27 cellular contexts compared by ENCODE assay signal in genomic region chr9:37096628-37097027, GRCh38. TPM values are rescaled to one million over a fixed set of nuclear protein-coding genes. Genes with fewer than 3 reads are reported as not detected.
DNase-seq lines count a peak whose midpoint lies in the region; ATAC-seq, FAIRE-seq and TF ChIP-seq lines count a peak whose summit lies in the region.
"Had no signal": no experiment of that assay in that cellular context is flagged by ENCODE, and none has a peak within 500 bp of the region (broad histone marks: within the 10 kb centered on the region; RNA-seq: fewer than 3 reads in every experiment).

No MANE protein-coding gene starts in this region.

- RAD21 ChIA-PET in HCT116 (lab: Charles Lee; ENCODE audit: low non-redundant PET in 1 of 2, low total read pairs in 2 of 2, uncharacterized antibody in 2 of 2, unreplicated experiment in 2 of 2) = no interaction called here

- H2BK5ac ChIP-seq in IMR-90 (ENCODE audit: low read depth, low read length, poor library complexity, severe bottlenecking) = no peak overlapping the region

- no peak overlapping the region for H3K9ac ChIP-seq in HCT116 (ENCODE audit: low read length)
- no peak overlapping the region for H3K9ac ChIP-seq in IMR-90 (ENCODE audit: low read depth, low read length)
- H3K9ac ChIP-seq in K562 (ENCODE audit: insufficient read depth in 1 of 2, low read depth in 2 of 2, low read length in 2 of 2) = no peak overlapping the region
- H3K9ac ChIP-seq: BLaER1 had no signal

- no peak overlapping the region for H3K4me3 ChIP-seq in HCT116 (replicated peaks in 1 of 2; ENCODE audit: low read depth in 1 of 2, low read length in 2 of 2)
- H3K4me3 ChIP-seq in IMR-90 (ENCODE audit: insufficient read depth, low read depth, low read length) = no peak overlapping the region
- H3K4me3 ChIP-seq in K562 = no peak overlapping the region
- H3K4me3 ChIP-seq: BLaER1, GM12878 had no signal

- no peak overlapping the region for H2BK20ac ChIP-seq in IMR-90 (ENCODE audit: low read depth, low read length)

- no peak for DNase-seq in HCT116 (ENCODE audit: low read depth, low spot score)
- DNase-seq in IMR-90 = no peak
- no peak for DNase-seq in K562 (ENCODE audit: extremely low read depth in 1 of 4, low spot score in 3 of 4)
- no peak for DNase-seq in activated T-helper 2 cell treated with anti-CD3 and anti-CD28 coated beads, Interferon-gamma antibody, Interleukin-2, Interleukin-4, amounts not matched to agents 10 μg/mL and 5 μg/mL and 100 μg/mL, durations not matched to agents 14 hours and 24 hours and 36 hours (ENCODE audit: low spot score)
- DNase-seq in NCI-H510A (lab: John Stamatoyannopoulos, UW) = no peak
- DNase-seq: 8988T; ACHN; BE2C; C1 segment of cervical spinal cord; CD4-positive, alpha-beta memory T cell; CD4-positive, CD25-positive, alpha-beta regulatory T cell; CD8-positive, alpha-beta memory T cell; COR-L47; DMS 273 treated with DMSO at 0.1 percent for 48 hours; DMS153; DMS53; DMS79; DND-41; EL; GDM1 had no signal

- in situ Hi-C loops in IMR-90 (cut with MboI; ENCODE audit: low sequenced_read_pairs) (no loop called here), K562 (cut with MboI) (no loop called here)

- POLR2A ChIA-PET in HCT116 (lab: Charles Lee) = no interaction called here
- POLR2A ChIA-PET in IMR-90 (lab: Charles Lee; ENCODE audit: unreplicated experiment) = no interaction called here
- POLR2A ChIA-PET in K562 (lab: Yijun Ruan, JAX) = interaction anchor here (0.6 kb wide), 1 partner anchor 667 kb away, joined by 3 read pairs; no protein-coding TSS in a partner anchor

- dilution Hi-C loops in IMR-90 (cut with HindIII; ENCODE audit: low sequenced_read_pairs, unreplicated experiment) = no loop called here

- no peaks in the 10 kb centered on the region for H3K79me1 ChIP-seq in IMR-90 (ENCODE audit: low read depth in 1 of 2, low read length in 2 of 2)

- intact Hi-C loops in HCT116 (cut with micrococcal nuclease) (no loop called here), IMR-90 (cut with micrococcal nuclease) (no loop called here), K562 (cut with micrococcal nuclease) (no loop called here)
- intact Hi-C loops in activated T-helper 2 cell treated with anti-CD3 and anti-CD28 coated beads, Interferon-gamma antibody, Interleukin-2, Interleukin-4, amounts not matched to agents 10 μg/mL and 5 μg/mL and 100 μg/mL, durations not matched to agents 14 hours and 24 hours and 36 hours (cut with micrococcal nuclease) = no loop called here

- no peaks in the 10 kb centered on the region for H3K27me3 Mint-ChIP-seq in activated T-helper 2 cell treated with anti-CD3 and anti-CD28 coated beads, Interferon-gamma antibody, Interleukin-2, Interleukin-4, amounts not matched to agents 10 μg/mL and 5 μg/mL and 100 μg/mL, durations not matched to agents 14 hours and 24 hours and 36 hours (ENCODE audit: low read depth)
- H3K27me3 Mint-ChIP-seq: CD4-positive, CD25-positive, alpha-beta regulatory T cell; CD8-positive, alpha-beta memory T cell had no signal

- H3K56ac ChIP-seq in IMR-90 (ENCODE audit: extremely low read depth, insufficient read depth, low read length) = no peak overlapping the region

- H3K36me3 Mint-ChIP-seq in activated T-helper 2 cell treated with anti-CD3 and anti-CD28 coated beads, Interferon-gamma antibody, Interleukin-2, Interleukin-4, amounts not matched to agents 10 μg/mL and 5 μg/mL and 100 μg/mL, durations not matched to agents 14 hours and 24 hours and 36 hours (ENCODE audit: low read depth) = no peaks in the 10 kb centered on the region
- H3K36me3 Mint-ChIP-seq: CD14-positive monocyte; CD4-positive, CD25-positive, alpha-beta regulatory T cell had no signal

- H3K4me2 ChIP-seq in HCT116 (ENCODE audit: low read length) (no peak overlapping the region), IMR-90 (ENCODE audit: low read depth, low read length) (no peak overlapping the region), K562 (ENCODE audit: insufficient read depth, low read length) (no peak overlapping the region)
- H3K4me2 ChIP-seq: BLaER1 had no signal

- WGBS in IMR-90 (ENCODE audit: extremely low coverage in 2 of 2, insufficient read length in 1 of 2), 2 experiments = no CpG with 5 or more reads among the region's 4 CpGs
- WGBS in K562 (ENCODE audit: insufficient coverage, low coverage, missing lambda C conversion rate) = 35% methylated on average over 4 of the region's 4 CpGs

- no peak overlapping the region for H4K5ac ChIP-seq in IMR-90 (ENCODE audit: low read depth, low read length)

- H4K20me1 ChIP-seq in HCT116 (ENCODE audit: insufficient read depth) = no peaks in the 10 kb centered on the region
- H4K20me1 ChIP-seq in IMR-90 (ENCODE audit: insufficient read depth, low read length) = no peaks in the 10 kb centered on the region
- H4K20me1 ChIP-seq in K562 (replicated peaks; ENCODE audit: control insufficient read depth, insufficient read depth, low read length) = no peaks in the 10 kb centered on the region
- H4K20me1 ChIP-seq: BLaER1 had no signal

- 0 out of 2 replicates have a peak overlapping the region, but pooled peaks have one; percentile 51 for H3K23ac ChIP-seq in IMR-90 (ENCODE audit: low read depth, low read length)

- H3K18ac ChIP-seq in IMR-90 (ENCODE audit: low read depth, low read length) = no peak overlapping the region

- CTCF ChIA-PET in HCT116 (lab: Charles Lee) (no interaction called here), IMR-90 (lab: Yijun Ruan, JAX) (no interaction called here), K562 (lab: Yijun Ruan, JAX; ENCODE audit: low intra/inter-chr PET ratio) (no interaction called here)

- H3K4me3 Mint-ChIP-seq in activated T-helper 2 cell treated with anti-CD3 and anti-CD28 coated beads, Interferon-gamma antibody, Interleukin-2, Interleukin-4, amounts not matched to agents 10 μg/mL and 5 μg/mL and 100 μg/mL, durations not matched to agents 14 hours and 24 hours and 36 hours (ENCODE audit: low read depth) = no peak overlapping the region
- H3K4me3 Mint-ChIP-seq: CD14-positive monocyte; CD4-positive, alpha-beta memory T cell; CD4-positive, CD25-positive, alpha-beta regulatory T cell; CD8-positive, alpha-beta memory T cell had no signal

- H3K4ac ChIP-seq in IMR-90 (ENCODE audit: low read depth, low read length) = no peak overlapping the region

- H4K8ac ChIP-seq in IMR-90 (ENCODE audit: low read depth in 2 of 2, low read length in 2 of 2) = no peak overlapping the region

- TF ChIP-seq POLR2A in HCT116 (IDR thresholded peaks at IDR 0.05; ENCODE audit: borderline replicate concordance, extremely low read depth, insufficient read depth, insufficient read length) (no peak), IMR-90 (IDR thresholded peaks at IDR 0.05; ENCODE audit: low read depth, low read length) (no peak), K562 (conservative IDR thresholded peaks at IDR 0.05) (no peak)

- H4K91ac ChIP-seq in IMR-90 (ENCODE audit: insufficient read depth, low read depth, low read length) = no peak overlapping the region

- TF ChIP-seq CTCF in HCT116 (IDR thresholded peaks at IDR 0.05 in 2 of 3, conservative IDR thresholded peaks at IDR 0.05 in 1 of 3; ENCODE audit: borderline replicate concordance in 1 of 3, insufficient read depth in 1 of 3, low read depth in 2 of 3, low read length in 2 of 3) = no peak
- no peak for TF ChIP-seq CTCF in IMR-90 (conservative IDR thresholded peaks at IDR 0.05; ENCODE audit: low read depth, low read length)
- TF ChIP-seq CTCF in K562 (IDR thresholded peaks at IDR 0.05 in 2 of 3, conservative IDR thresholded peaks at IDR 0.05 in 1 of 3; ENCODE audit: insufficient read depth in 2 of 3, low read depth in 1 of 3, low read length in 3 of 3) = no peak

- H3K36me3 ChIP-seq in HCT116 (ENCODE audit: control insufficient read depth in 1 of 2, insufficient read depth in 2 of 2, low read length in 2 of 2) (no peaks in the 10 kb centered on the region), IMR-90 (ENCODE audit: control insufficient read depth, insufficient read depth, low read length) (no peaks in the 10 kb centered on the region), K562 (ENCODE audit: control insufficient read depth, insufficient read depth, low read length) (no peaks in the 10 kb centered on the region)
- H3K36me3 ChIP-seq: BE2C, BLaER1 had no signal

- no peak overlapping the region for H2BK120ac ChIP-seq in IMR-90 (ENCODE audit: low read depth, low read length)

- no peak overlapping the region for H2AK9ac ChIP-seq in IMR-90 (replicated peaks; ENCODE audit: low read depth, low read length, poor library complexity)

- TF ChIP-seq EP300 in K562 (IDR thresholded peaks at IDR 0.05; ENCODE audit: low read length) = no peak

- no peak overlapping the region for H2AK5ac ChIP-seq in IMR-90 (ENCODE audit: low read depth, low read length)

- H3K9me3 ChIP-seq in HCT116 (ENCODE audit: control insufficient read depth in 1 of 2, insufficient read depth in 1 of 2, low read depth in 1 of 2, low read length in 2 of 2) (no peaks in the 10 kb centered on the region), IMR-90 (ENCODE audit: control insufficient read depth, insufficient read depth, low read length) (no peaks in the 10 kb centered on the region), K562 (replicated peaks; ENCODE audit: control insufficient read depth, insufficient read depth, low read depth, low read length) (no peaks in the 10 kb centered on the region)
- H3K9me3 ChIP-seq: BE2C, BLaER1 had no signal

- H3K27ac ChIP-seq in HCT116 (ENCODE audit: low read depth, low read length) (no peak overlapping the region), IMR-90 (ENCODE audit: insufficient read depth, low read length) (no peak overlapping the region), K562 (ENCODE audit: extremely low read depth, low read depth, low read length) (no peak overlapping the region)
- H3K27ac ChIP-seq: BLaER1 had no signal

- no peaks in the 10 kb centered on the region for H3K9me3 Mint-ChIP-seq in activated T-helper 2 cell treated with anti-CD3 and anti-CD28 coated beads, Interferon-gamma antibody, Interleukin-2, Interleukin-4, amounts not matched to agents 10 μg/mL and 5 μg/mL and 100 μg/mL, durations not matched to agents 14 hours and 24 hours and 36 hours
- H3K9me3 Mint-ChIP-seq: CD14-positive monocyte; CD4-positive, alpha-beta memory T cell; CD4-positive, CD25-positive, alpha-beta regulatory T cell; CD8-positive, alpha-beta memory T cell had no signal

- H2AFZ ChIP-seq in HCT116 (ENCODE audit: low read depth, low read length, poor library complexity, severe bottlenecking) (no peak overlapping the region), IMR-90 (replicated peaks; ENCODE audit: low read length, poor library complexity) (no peak overlapping the region), K562 (ENCODE audit: low read depth, low read length) (no peak overlapping the region)

- TF ChIP-seq RAD21 in HCT116 (IDR thresholded peaks at IDR 0.05; ENCODE audit: low read depth) (no peak), IMR-90 (IDR thresholded peaks at IDR 0.05; ENCODE audit: low read length) (no peak), K562 (CRISPR knock-in tag; conservative IDR thresholded peaks at IDR 0.05 in 1 of 2, IDR thresholded peaks at IDR 0.05 in 1 of 2) (no peak)

- no TSS peak for BruUV-seq in HCT116 (replicated peaks; lab: Mats Ljungman, UMichigan)
- BruUV-seq in IMR-90 (replicated peaks; lab: Mats Ljungman, UMichigan) = no TSS peak
- BruUV-seq in K562 (replicated peaks; lab: Mats Ljungman, UMichigan) = no TSS peak

- H3K9me1 ChIP-seq in IMR-90 (ENCODE audit: insufficient read depth, low read length) = no peaks in the 10 kb centered on the region
- no peaks in the 10 kb centered on the region for H3K9me1 ChIP-seq in K562 (ENCODE audit: control insufficient read depth, insufficient read depth, low read length)

- no peak for FAIRE-seq in K562 (lab: Jason Lieb, UNC)
- FAIRE-seq: A204.1, GM12878, GM12892, GM18507 had no signal

- H3K27me3 ChIP-seq in HCT116 (ENCODE audit: insufficient read depth, low read length) = no peaks in the 10 kb centered on the region
- no peaks in the 10 kb centered on the region for H3K27me3 ChIP-seq in IMR-90 (ENCODE audit: control insufficient read depth, insufficient read depth, low read length)
- no peaks in the 10 kb centered on the region for H3K27me3 ChIP-seq in K562 (ENCODE audit: control insufficient read depth in 2 of 2, insufficient read depth in 2 of 2, low read length in 2 of 2)
- H3K27me3 ChIP-seq: BE2C, BLaER1 had no signal

- no peak overlapping the region for H3K27ac Mint-ChIP-seq in activated T-helper 2 cell treated with anti-CD3 and anti-CD28 coated beads, Interferon-gamma antibody, Interleukin-2, Interleukin-4, amounts not matched to agents 10 μg/mL and 5 μg/mL and 100 μg/mL, durations not matched to agents 14 hours and 24 hours and 36 hours
- H3K27ac Mint-ChIP-seq: CD4-positive, alpha-beta memory T cell; CD4-positive, CD25-positive, alpha-beta regulatory T cell; CD8-positive, alpha-beta memory T cell had no signal

- H3K4me1 ChIP-seq in HCT116 (ENCODE audit: control insufficient read depth in 1 of 2, insufficient read depth in 2 of 2, low read length in 2 of 2) (peaks cover 0 to 9% of the 10 kb centered on the region in 2 experiments; a peak in 1 of 4 replicates), IMR-90 (ENCODE audit: control insufficient read depth, insufficient read depth, low read length) (no peaks in the 10 kb centered on the region), K562 (replicated peaks in 1 of 2; ENCODE audit: control insufficient read depth in 2 of 2, insufficient read depth in 2 of 2, low read length in 2 of 2) (no peaks in the 10 kb centered on the region)
- H3K4me1 ChIP-seq: BE2C, BLaER1 had no signal

- no peaks in the 10 kb centered on the region for H3K79me2 ChIP-seq in HCT116 (ENCODE audit: insufficient read depth, low read length)
- H3K79me2 ChIP-seq in K562 (ENCODE audit: control insufficient read depth, insufficient read depth, low read length) = no peaks in the 10 kb centered on the region

- H3K4me1 Mint-ChIP-seq in activated T-helper 2 cell treated with anti-CD3 and anti-CD28 coated beads, Interferon-gamma antibody, Interleukin-2, Interleukin-4, amounts not matched to agents 10 μg/mL and 5 μg/mL and 100 μg/mL, durations not matched to agents 14 hours and 24 hours and 36 hours (ENCODE audit: low read depth) = no peaks in the 10 kb centered on the region
- H3K4me1 Mint-ChIP-seq: CD14-positive monocyte; CD4-positive, alpha-beta memory T cell; CD8-positive, alpha-beta memory T cell had no signal

- no peak overlapping the region for H3K14ac ChIP-seq in IMR-90 (replicated peaks; ENCODE audit: low read depth, low read length)

- peak; percentile 53; the same call in 1 of the 2 replicates for ATAC-seq in HCT116
- no peak for ATAC-seq in IMR-90 (ENCODE audit: low read depth)
- no peak for ATAC-seq in K562
- ATAC-seq in HG03139 (IDR thresholded peaks at IDR 0.05; ENCODE audit: unreplicated experiment) = no peak
- ATAC-seq: GM12878 had no signal

- no peak overlapping the region for H2BK15ac ChIP-seq in IMR-90 (ENCODE audit: low read depth, low read length)

- no peaks in the 10 kb centered on the region for H3K9me2 ChIP-seq in HCT116 (ENCODE audit: insufficient read depth)

RNA-seq across cellular contexts. Expression of gene ZCCHC7, which starts 23.7 kb away (rescaled TPM):
- 31.2 TPM for total RNA-seq in HCT116 (2021; ENCODE audit: unreplicated experiment)
- 17.9 and 23.6 TPM in 2 replicates for polyA plus RNA-seq in HCT116 (2012)
- total RNA-seq in IMR-90 (2012; rRNA removed) = 21.4 and 28.7 TPM in 2 replicates
- 13.2 and 13.6 TPM in 2 replicates for polyA plus RNA-seq in IMR-90 (2012; rRNA removed)
- 7.7 and 17.7 TPM in 2 replicates for polyA plus RNA-seq in IMR-90 (2012; cell fraction: cytosol; rRNA removed)
- polyA plus RNA-seq in IMR-90 (2012; cell fraction: nucleus; rRNA removed; ENCODE audit: low replicate concordance) = 4.6 and 18.3 TPM in 2 replicates
- total RNA-seq in K562 (2011; cell fraction: chromatin; rRNA removed; ENCODE audit: low replicate concordance) = 44.6 and 234 TPM in 2 replicates
- total RNA-seq in K562 (2011; cell fraction: nucleolus; rRNA removed) = 17.3 and 22.4 TPM in 2 replicates
- 50.5 and 58.9 TPM in 2 replicates for total RNA-seq in K562 (2011; cell fraction: nucleoplasm; rRNA removed)
- 38.4 and 41.9 TPM in 2 replicates for total RNA-seq in K562 (2014; rRNA removed)
- total RNA-seq in K562 (2014; rRNA removed; fragmentation: Illumina TruSeq; extraction: Trizol) = 62.7 and 71.3 TPM in 2 replicates
- total RNA-seq in K562 (2015; rRNA removed; fragmentation: Illumina TruSeq; extraction: Trizol) = 41.8 and 45.7 TPM in 2 replicates
- 48.0 and 48.8 TPM in 2 replicates for total RNA-seq in K562 (2021)
- polyA plus RNA-seq in K562 (2011; rRNA removed) = 56.9 and 90.6 TPM in 2 replicates
- polyA plus RNA-seq in K562 (2011; cell fraction: cytosol; rRNA removed) = 35.0 and 54.6 TPM in 2 replicates
- polyA plus RNA-seq in K562 (2011; cell fraction: nucleus; rRNA removed) = 41.3 and 55.1 TPM in 2 replicates
- 35.9 and 44.3 TPM in 2 replicates for polyA plus RNA-seq in K562 (2012)
- 52.6 and 68.9 TPM in 2 replicates for polyA plus RNA-seq in K562 (2014; fragmentation: Illumina TruSeq; extraction: Trizol)
- 10 to 100 TPM; 46.7 to 63.9 TPM for polyA plus RNA-seq in K562 (2014; fragmentation: Nextera tagmentation; extraction: Ambion mirVana)
- polyA plus RNA-seq in K562 (2014; rRNA removed) = 34.1 and 36.1 TPM in 2 replicates
- 78.5 and 120 TPM in 2 replicates for polyA minus RNA-seq in K562 (2011; rRNA and poly(A)+ RNA removed)
- 35.8 and 43.2 TPM in 2 replicates for polyA minus RNA-seq in K562 (2011; cell fraction: cytosol; rRNA and poly(A)+ RNA removed)
- 40.1 and 81.5 TPM in 2 replicates for polyA minus RNA-seq in K562 (2011; cell fraction: nucleus; rRNA and poly(A)+ RNA removed)
- total RNA-seq in activated T-helper 2 cell treated with anti-CD3 and anti-CD28 coated beads, Interferon-gamma antibody, Interleukin-2, Interleukin-4, amounts not matched to agents 10 μg/mL and 5 μg/mL and 100 μg/mL, durations not matched to agents 14 hours and 24 hours and 36 hours = 22.1 and 26.1 TPM in 2 replicates
